ENCODE assay signal across 1 cellular context in genomic region chr6:26553739-26554668, GRCh38.
TF ChIP-seq lines count a peak whose summit lies in the region.

No MANE protein-coding gene starts in this region.

TF ChIP-seq in HepG2, 621 proteins besides CTCF, POLR2A, EP300 and RAD21 (continued from another document and continues in another):
- 0 out of 2 replicates have a peak, but pooled peaks have one; percentile 43 for TF ChIP-seq ZBTB34 (CRISPR knock-in tag; IDR thresholded peaks at IDR 0.05)
- TF ChIP-seq TARDBP (CRISPR knock-in tag; IDR thresholded peaks at IDR 0.05) = peak; percentile 67; the same call in 1 of the 2 replicates
- TF ChIP-seq ZBTB38 (CRISPR knock-in tag; IDR thresholded peaks at IDR 0.05) = no peak
- TF ChIP-seq NR2F6 (IDR thresholded peaks at IDR 0.05) = peak; percentile 25; the same call in 1 of the 2 replicates
- peak; percentile 53; the same call in 1 of the 2 replicates for TF ChIP-seq NR2F6 (CRISPR knock-in tag; IDR thresholded peaks at IDR 0.05)
- no peak for TF ChIP-seq ZBTB14 (CRISPR knock-in tag; IDR thresholded peaks at IDR 0.05)
- TF ChIP-seq NCOR1 (IDR thresholded peaks at IDR 0.05; ENCODE audit: borderline replicate concordance, low read length) = peak; percentile 39; the same call in 1 of the 2 replicates
- TF ChIP-seq ZNF703 (CRISPR knock-in tag; IDR thresholded peaks at IDR 0.05; ENCODE audit: borderline replicate concordance) = 0 out of 2 replicates have a peak, but pooled peaks have one; percentile 13
- TF ChIP-seq SP140L (CRISPR knock-in tag; IDR thresholded peaks at IDR 0.05; ENCODE audit: borderline replicate concordance) = no peak
- TF ChIP-seq ZNF501 (CRISPR knock-in tag; IDR thresholded peaks at IDR 0.05) = peak; percentile 69
- TF ChIP-seq GABPB1 (CRISPR knock-in tag; IDR thresholded peaks at IDR 0.05) = peak; percentile 40; the same call in 1 of the 2 replicates
- no peak for TF ChIP-seq ZNF329 (CRISPR knock-in tag; IDR thresholded peaks at IDR 0.05; ENCODE audit: low read depth)
- TF ChIP-seq ARID5B (CRISPR knock-in tag; IDR thresholded peaks at IDR 0.05) = peak; percentile 69
- TF ChIP-seq PHF8 (CRISPR knock-in tag; IDR thresholded peaks at IDR 0.05) = peak; percentile 7; the same call in 1 of the 2 replicates
- no peak for TF ChIP-seq GABPA (IDR thresholded peaks at IDR 0.05; ENCODE audit: low read depth, low read length)
- 0 out of 2 replicates have a peak, but pooled peaks have one; percentile 23 for TF ChIP-seq GABPA (CRISPR knock-in tag; IDR thresholded peaks at IDR 0.05; ENCODE audit: low read depth)
- no peak for TF ChIP-seq FOXP1 (IDR thresholded peaks at IDR 0.05)
- TF ChIP-seq FOXP1 (CRISPR knock-in tag; IDR thresholded peaks at IDR 0.05) = peak; percentile 23; the same call in 1 of the 2 replicates
- TF ChIP-seq ZBTB44 (CRISPR knock-in tag; IDR thresholded peaks at IDR 0.05) = no peak; the same call in 1 of the 2 replicates
- peak; percentile 89; the same call in 1 of the 2 replicates for TF ChIP-seq ZNF180 (CRISPR knock-in tag; IDR thresholded peaks at IDR 0.05; ENCODE audit: borderline replicate concordance, low read depth)
- TF ChIP-seq ZNF607 (CRISPR knock-in tag; IDR thresholded peaks at IDR 0.05; ENCODE audit: borderline replicate concordance) = no peak; the same call in 1 of the 2 replicates
- TF ChIP-seq ZBTB25 (CRISPR knock-in tag; IDR thresholded peaks at IDR 0.05) = 0 out of 2 replicates have a peak, but pooled peaks have one; percentile 14
- no peak for TF ChIP-seq ZBTB7A (CRISPR knock-in tag; IDR thresholded peaks at IDR 0.05)
- TF ChIP-seq ZNF18 (CRISPR knock-in tag; IDR thresholded peaks at IDR 0.05; ENCODE audit: insufficient replicate concordance) = peak; percentile 35
- no peak for TF ChIP-seq ZNF850 (CRISPR knock-in tag; conservative IDR thresholded peaks at IDR 0.05)
- 0 out of 2 replicates have a peak, but pooled peaks have one; percentile 5 for TF ChIP-seq ZNF639 (CRISPR knock-in tag; conservative IDR thresholded peaks at IDR 0.05)
- TF ChIP-seq TBX2 (CRISPR knock-in tag; IDR thresholded peaks at IDR 0.05; ENCODE audit: borderline replicate concordance) = peak; percentile 37
- peak; percentile 62; the same call in 1 of the 2 replicates for TF ChIP-seq MIER3 (CRISPR knock-in tag; IDR thresholded peaks at IDR 0.05; ENCODE audit: borderline replicate concordance)
- no peak for TF ChIP-seq SRSF1 (optimal IDR thresholded peaks at IDR 0.05; ENCODE audit: low read depth, low read length)
- TF ChIP-seq THAP9 (CRISPR knock-in tag; IDR thresholded peaks at IDR 0.05; ENCODE audit: borderline replicate concordance) = no peak
- peak; percentile 91; the same call in 1 of the 2 replicates for TF ChIP-seq ZFP62 (CRISPR knock-in tag; IDR thresholded peaks at IDR 0.05)
- TF ChIP-seq E2F1 (CRISPR knock-in tag; IDR thresholded peaks at IDR 0.05) = no peak
- TF ChIP-seq FOXA3 (CRISPR knock-in tag; IDR thresholded peaks at IDR 0.05) = peak; percentile 26; the same call in 1 of the 2 replicates
- 0 out of 2 replicates have a peak, but pooled peaks have one; percentile 36 for TF ChIP-seq PRDM15 (CRISPR knock-in tag; IDR thresholded peaks at IDR 0.05)
- no peak for TF ChIP-seq ZNF354B (CRISPR knock-in tag; IDR thresholded peaks at IDR 0.05)
